Comparison of ENCODE assay signal across 19 cellular contexts in the genomic region with DNA sequence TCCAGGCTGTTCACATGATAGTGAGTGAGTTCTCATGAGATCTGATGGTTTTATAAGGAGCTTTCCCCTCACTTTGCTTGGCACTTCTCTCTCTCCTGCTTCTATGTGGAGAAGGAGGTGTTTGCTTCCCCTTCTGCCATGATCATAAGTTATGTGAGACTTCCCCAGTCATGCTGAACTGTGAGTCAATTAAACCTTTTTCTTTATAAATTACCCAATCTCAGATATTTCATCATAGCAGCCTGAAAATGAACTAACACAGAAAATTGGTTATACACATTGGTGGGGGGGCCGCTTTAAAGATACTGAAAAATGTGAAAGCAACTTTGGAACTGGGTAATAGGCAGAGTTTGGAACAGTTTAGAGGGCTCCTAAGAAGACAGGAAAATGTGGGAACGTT.
"Had no signal": no experiment of that assay in that cellular context is flagged by ENCODE, and none has a peak within 500 bp of the region (broad histone marks: within the 10 kb centered on the region; RNA-seq: fewer than 3 reads in every experiment).

No MANE protein-coding gene starts in this region.

- H3K4me3 ChIP-seq: esophagus squamous epithelium, left ventricle myocardium inferior, lung, psoas muscle, spleen, testis, tibial nerve, upper lobe of right lung, vagina had no signal

- H3K36me3 ChIP-seq: esophagus squamous epithelium, left ventricle myocardium inferior, neutrophil, spleen, tibial nerve, upper lobe of right lung, vagina had no signal

- H3K9me3 ChIP-seq: esophagus squamous epithelium, left ventricle myocardium inferior, neutrophil, psoas muscle, testis, tibial nerve, upper lobe of right lung, vagina had no signal

- H3K4me1 ChIP-seq: esophagus squamous epithelium, foreskin keratinocyte, left ventricle myocardium inferior, psoas muscle, spleen, testis, tibial nerve, upper lobe of right lung, vagina had no signal

- H3K27me3 ChIP-seq: esophagus squamous epithelium, foreskin keratinocyte, neutrophil, spleen, testis, tibial nerve, upper lobe of right lung, vagina had no signal

- DNase-seq: dermis blood vessel endothelial cell; esophagus squamous epithelium; foreskin keratinocyte; immature natural killer cell; left cardiac atrium; left ventricle myocardium inferior; naive thymus-derived CD8-positive, alpha-beta T cell; psoas muscle; retina; spleen; stimulated activated CD4-positive, alpha-beta T cell treated with anti-CD3 and anti-CD28 coated beads, Interleukin-15, amount 100 ng/mL, for 24 hours; stimulated activated CD4-positive, alpha-beta T cell treated with anti-CD3 and anti-CD28 coated beads, Interleukin-1b, Interleukin-23, amount 100 ng/mL, for 48 hours; stimulated activated CD4-positive, alpha-beta T cell treated with anti-CD3 and anti-CD28 coated beads, Interleukin-4, amount 100 ng/mL, for 24 hours; testis; upper lobe of right lung had no signal

- H3K27ac ChIP-seq: esophagus squamous epithelium, foreskin keratinocyte, left ventricle myocardium inferior, neutrophil, psoas muscle, spleen, testis, tibial nerve, upper lobe of right lung, vagina had no signal
